Comparison of ENCODE assay signal across 1 cellular context in the genomic region with DNA sequence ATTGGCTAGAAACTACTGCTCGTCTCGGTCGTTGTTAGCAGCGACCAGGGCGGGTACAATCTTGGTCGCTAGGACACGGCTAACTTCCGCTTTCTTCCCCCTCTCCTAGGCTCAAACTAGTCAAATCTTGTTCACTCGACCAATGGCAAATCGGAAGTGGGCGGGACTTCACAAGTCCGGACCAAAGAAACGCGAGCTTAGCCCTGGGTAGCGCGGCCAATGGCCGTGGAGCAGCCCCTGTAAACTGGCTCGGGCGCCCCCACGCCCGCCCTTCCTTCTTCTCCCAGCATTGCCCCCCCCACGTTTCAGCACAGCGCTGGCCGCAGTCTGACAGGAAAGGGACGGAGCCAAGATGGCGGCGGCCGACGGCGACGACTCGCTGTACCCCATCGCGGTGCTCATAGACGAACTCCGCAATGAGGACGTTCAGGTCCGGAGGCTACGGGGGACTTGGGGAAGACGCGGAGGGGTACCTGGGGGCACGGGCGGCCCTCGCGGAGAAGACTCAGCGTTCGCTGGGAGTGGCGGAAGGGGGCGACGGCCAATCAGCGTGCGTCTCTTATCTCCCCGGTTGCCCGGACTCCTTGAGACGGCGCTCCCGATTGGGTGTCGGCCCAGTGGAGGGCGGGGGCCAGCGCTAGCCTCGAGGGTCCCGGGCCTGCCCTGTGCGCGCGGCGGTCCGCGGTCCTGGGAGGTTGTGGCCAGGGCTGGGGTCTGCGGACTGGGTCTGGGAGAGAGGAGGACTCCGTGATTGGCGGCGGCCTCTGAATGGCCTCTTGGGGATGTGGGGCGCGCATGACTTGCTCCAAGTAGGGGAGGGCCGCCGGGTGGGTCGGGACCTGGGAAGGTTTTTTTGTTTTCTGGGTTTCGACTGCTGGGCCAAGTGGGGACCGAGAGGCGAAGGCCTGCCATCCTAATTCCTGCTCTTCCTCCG.
TF ChIP-seq lines count a peak whose summit lies in the region.

PPP2R1A (plus strand) TSS at position 308 of the 934 bp plus-strand sequence; CDS start at position 353, 45 bp downstream.

TF ChIP-seq in K562, 482 proteins besides CTCF, POLR2A, EP300 and RAD21 (continued from another document and continues in another):
- TF ChIP-seq DLX4 (CRISPR knock-in tag; IDR thresholded peaks at IDR 0.05), result no peak
- no peak for TF ChIP-seq EHMT2 (IDR thresholded peaks at IDR 0.05)
- peak; percentile 95 for TF ChIP-seq PRDM10 (IDR thresholded peaks at IDR 0.05; ENCODE audit: partially characterized antibody)
- no peak for TF ChIP-seq DNMT1 (IDR thresholded peaks at IDR 0.05)
- TF ChIP-seq, protein P1, sequence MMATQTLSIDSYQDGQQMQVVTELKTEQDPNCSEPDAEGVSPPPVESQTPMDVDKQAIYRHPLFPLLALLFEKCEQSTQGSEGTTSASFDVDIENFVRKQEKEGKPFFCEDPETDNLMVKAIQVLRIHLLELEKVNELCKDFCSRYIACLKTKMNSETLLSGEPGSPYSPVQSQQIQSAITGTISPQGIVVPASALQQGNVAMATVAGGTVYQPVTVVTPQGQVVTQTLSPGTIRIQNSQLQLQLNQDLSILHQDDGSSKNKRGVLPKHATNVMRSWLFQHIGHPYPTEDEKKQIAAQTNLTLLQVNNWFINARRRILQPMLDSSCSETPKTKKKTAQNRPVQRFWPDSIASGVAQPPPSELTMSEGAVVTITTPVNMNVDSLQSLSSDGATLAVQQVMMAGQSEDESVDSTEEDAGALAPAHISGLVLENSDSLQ (IDR thresholded peaks at IDR 0.05), result peak; percentile 98
- TF ChIP-seq, protein P2, sequence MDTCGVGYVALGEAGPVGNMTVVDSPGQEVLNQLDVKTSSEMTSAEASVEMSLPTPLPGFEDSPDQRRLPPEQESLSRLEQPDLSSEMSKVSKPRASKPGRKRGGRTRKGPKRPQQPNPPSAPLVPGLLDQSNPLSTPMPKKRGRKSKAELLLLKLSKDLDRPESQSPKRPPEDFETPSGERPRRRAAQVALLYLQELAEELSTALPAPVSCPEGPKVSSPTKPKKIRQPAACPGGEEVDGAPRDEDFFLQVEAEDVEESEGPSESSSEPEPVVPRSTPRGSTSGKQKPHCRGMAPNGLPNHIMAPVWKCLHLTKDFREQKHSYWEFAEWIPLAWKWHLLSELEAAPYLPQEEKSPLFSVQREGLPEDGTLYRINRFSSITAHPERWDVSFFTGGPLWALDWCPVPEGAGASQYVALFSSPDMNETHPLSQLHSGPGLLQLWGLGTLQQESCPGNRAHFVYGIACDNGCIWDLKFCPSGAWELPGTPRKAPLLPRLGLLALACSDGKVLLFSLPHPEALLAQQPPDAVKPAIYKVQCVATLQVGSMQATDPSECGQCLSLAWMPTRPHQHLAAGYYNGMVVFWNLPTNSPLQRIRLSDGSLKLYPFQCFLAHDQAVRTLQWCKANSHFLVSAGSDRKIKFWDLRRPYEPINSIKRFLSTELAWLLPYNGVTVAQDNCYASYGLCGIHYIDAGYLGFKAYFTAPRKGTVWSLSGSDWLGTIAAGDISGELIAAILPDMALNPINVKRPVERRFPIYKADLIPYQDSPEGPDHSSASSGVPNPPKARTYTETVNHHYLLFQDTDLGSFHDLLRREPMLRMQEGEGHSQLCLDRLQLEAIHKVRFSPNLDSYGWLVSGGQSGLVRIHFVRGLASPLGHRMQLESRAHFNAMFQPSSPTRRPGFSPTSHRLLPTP (IDR thresholded peaks at IDR 0.05; ENCODE audit: borderline replicate concordance, extremely low read depth, insufficient read length), result no peak
- TF ChIP-seq ZNF668 (CRISPR knock-in tag; IDR thresholded peaks at IDR 0.05), result no peak
- TF ChIP-seq, protein P3, sequence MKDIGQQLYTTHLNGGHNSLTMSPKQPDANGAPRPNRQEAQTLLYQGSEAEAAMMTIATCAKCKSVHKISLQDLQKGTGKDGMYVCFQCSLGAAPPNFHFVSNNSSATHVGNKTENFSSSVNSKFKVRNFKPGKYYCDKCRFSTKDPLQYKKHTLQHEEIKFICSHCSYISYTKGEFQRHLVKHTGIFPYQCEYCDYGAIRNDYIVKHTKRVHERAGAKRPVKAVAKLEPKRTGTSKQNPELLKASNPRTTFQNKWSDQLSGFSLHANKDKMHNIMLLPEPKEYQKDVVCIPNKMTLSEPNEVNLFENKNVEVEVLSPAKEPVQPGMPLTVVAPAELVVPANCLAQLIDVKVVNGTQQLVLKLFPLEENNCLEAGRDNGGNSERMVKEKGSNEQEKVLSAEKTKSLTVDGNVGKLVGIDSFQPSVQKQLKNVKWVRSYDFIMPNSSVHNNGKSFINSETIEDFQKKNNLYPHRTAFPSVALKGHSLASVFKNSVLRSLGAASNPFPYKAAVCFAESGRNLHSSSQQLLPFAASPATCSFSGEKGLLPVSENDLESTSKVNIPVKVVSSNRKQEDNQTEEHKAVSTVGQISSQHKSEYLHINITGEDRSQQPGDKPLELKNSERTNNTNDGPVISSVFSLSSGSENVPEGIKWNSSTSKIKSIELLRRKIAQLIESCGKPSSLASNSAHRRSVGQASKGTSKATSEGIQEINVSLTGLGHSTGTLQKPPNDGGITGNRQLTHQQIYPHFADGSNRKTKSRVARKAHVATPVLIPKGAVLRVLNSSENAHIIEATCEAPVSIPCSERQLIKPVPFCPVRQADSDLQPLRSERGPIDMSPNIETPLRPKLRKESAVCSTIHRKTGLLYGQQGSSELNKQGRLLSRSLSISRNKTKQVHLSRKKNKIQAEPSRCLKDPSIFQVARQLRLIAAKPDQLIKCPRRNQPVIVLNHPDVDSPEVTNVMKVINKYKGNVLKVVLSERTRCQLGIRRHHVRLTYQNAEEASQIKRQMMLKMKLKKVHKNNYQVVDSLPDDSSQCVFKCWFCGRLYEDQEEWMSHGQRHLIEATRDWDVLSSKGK (CRISPR knock-in tag; IDR thresholded peaks at IDR 0.05), result no peak
- TF ChIP-seq, protein P4, sequence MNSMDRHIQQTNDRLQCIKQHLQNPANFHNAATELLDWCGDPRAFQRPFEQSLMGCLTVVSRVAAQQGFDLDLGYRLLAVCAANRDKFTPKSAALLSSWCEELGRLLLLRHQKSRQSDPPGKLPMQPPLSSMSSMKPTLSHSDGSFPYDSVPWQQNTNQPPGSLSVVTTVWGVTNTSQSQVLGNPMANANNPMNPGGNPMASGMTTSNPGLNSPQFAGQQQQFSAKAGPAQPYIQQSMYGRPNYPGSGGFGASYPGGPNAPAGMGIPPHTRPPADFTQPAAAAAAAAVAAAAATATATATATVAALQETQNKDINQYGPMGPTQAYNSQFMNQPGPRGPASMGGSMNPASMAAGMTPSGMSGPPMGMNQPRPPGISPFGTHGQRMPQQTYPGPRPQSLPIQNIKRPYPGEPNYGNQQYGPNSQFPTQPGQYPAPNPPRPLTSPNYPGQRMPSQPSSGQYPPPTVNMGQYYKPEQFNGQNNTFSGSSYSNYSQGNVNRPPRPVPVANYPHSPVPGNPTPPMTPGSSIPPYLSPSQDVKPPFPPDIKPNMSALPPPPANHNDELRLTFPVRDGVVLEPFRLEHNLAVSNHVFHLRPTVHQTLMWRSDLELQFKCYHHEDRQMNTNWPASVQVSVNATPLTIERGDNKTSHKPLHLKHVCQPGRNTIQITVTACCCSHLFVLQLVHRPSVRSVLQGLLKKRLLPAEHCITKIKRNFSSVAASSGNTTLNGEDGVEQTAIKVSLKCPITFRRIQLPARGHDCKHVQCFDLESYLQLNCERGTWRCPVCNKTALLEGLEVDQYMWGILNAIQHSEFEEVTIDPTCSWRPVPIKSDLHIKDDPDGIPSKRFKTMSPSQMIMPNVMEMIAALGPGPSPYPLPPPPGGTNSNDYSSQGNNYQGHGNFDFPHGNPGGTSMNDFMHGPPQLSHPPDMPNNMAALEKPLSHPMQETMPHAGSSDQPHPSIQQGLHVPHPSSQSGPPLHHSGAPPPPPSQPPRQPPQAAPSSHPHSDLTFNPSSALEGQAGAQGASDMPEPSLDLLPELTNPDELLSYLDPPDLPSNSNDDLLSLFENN (IDR thresholded peaks at IDR 0.05; ENCODE audit: low read depth in 2 of 2, low read length in 2 of 2), result peak in 1 of 2 experiments; percentile 42; a peak in 1 of 4 replicates
- TF ChIP-seq FOXJ2 (tag; IDR thresholded peaks at IDR 0.05), result no peak
- TF ChIP-seq NR3C1 (CRISPR knock-in tag; IDR thresholded peaks at IDR 0.05), result no peak
- TF ChIP-seq E2F1 (CRISPR knock-in tag; IDR thresholded peaks at IDR 0.05), result no peak
- no peak for TF ChIP-seq LARP7 (IDR thresholded peaks at IDR 0.05)
- TF ChIP-seq TAF1 (IDR thresholded peaks at IDR 0.05; ENCODE audit: control insufficient read depth, extremely low read depth, insufficient read depth, low read length, severe bottlenecking), result peak; percentile 95
- TF ChIP-seq MEIS2 (IDR thresholded peaks at IDR 0.05; ENCODE audit: partially characterized antibody), result no peak
- TF ChIP-seq HDAC1 (IDR thresholded peaks at IDR 0.05), result no peak; a peak in 1 of 4 replicates
- TF ChIP-seq FIP1L1 (IDR thresholded peaks at IDR 0.05; ENCODE audit: low read depth, low read length, poor library complexity, severe bottlenecking), result no peak
- TF ChIP-seq, protein P5, sequence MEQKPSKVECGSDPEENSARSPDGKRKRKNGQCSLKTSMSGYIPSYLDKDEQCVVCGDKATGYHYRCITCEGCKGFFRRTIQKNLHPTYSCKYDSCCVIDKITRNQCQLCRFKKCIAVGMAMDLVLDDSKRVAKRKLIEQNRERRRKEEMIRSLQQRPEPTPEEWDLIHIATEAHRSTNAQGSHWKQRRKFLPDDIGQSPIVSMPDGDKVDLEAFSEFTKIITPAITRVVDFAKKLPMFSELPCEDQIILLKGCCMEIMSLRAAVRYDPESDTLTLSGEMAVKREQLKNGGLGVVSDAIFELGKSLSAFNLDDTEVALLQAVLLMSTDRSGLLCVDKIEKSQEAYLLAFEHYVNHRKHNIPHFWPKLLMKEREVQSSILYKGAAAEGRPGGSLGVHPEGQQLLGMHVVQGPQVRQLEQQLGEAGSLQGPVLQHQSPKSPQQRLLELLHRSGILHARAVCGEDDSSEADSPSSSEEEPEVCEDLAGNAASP (IDR thresholded peaks at IDR 0.05), result no peak
- TF ChIP-seq, protein P6, sequence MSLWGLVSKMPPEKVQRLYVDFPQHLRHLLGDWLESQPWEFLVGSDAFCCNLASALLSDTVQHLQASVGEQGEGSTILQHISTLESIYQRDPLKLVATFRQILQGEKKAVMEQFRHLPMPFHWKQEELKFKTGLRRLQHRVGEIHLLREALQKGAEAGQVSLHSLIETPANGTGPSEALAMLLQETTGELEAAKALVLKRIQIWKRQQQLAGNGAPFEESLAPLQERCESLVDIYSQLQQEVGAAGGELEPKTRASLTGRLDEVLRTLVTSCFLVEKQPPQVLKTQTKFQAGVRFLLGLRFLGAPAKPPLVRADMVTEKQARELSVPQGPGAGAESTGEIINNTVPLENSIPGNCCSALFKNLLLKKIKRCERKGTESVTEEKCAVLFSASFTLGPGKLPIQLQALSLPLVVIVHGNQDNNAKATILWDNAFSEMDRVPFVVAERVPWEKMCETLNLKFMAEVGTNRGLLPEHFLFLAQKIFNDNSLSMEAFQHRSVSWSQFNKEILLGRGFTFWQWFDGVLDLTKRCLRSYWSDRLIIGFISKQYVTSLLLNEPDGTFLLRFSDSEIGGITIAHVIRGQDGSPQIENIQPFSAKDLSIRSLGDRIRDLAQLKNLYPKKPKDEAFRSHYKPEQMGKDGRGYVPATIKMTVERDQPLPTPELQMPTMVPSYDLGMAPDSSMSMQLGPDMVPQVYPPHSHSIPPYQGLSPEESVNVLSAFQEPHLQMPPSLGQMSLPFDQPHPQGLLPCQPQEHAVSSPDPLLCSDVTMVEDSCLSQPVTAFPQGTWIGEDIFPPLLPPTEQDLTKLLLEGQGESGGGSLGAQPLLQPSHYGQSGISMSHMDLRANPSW (CRISPR knock-in tag; IDR thresholded peaks at IDR 0.05), result no peak
- no peak for TF ChIP-seq CAMTA2 (CRISPR knock-in tag; conservative IDR thresholded peaks at IDR 0.05)
- TF ChIP-seq ZNF311 (CRISPR knock-in tag; IDR thresholded peaks at IDR 0.05), result no peak
- no peak for TF ChIP-seq BDP1 (IDR thresholded peaks at IDR 0.05; ENCODE audit: insufficient read depth, insufficient read length)
- no peak for TF ChIP-seq ZNF707 (CRISPR knock-in tag; conservative IDR thresholded peaks at IDR 0.05)
- TF ChIP-seq KDM2B (CRISPR knock-in tag; IDR thresholded peaks at IDR 0.05), result no peak
- no peak for TF ChIP-seq MECOM (CRISPR knock-in tag; IDR thresholded peaks at IDR 0.05)
- TF ChIP-seq ZNF41 (CRISPR knock-in tag; conservative IDR thresholded peaks at IDR 0.05), result no peak
- no peak for TF ChIP-seq ZNF384 (IDR thresholded peaks at IDR 0.05; ENCODE audit: low read depth, low read length)
- peak; percentile 1; the same call in 1 of the 2 replicates for TF ChIP-seq NFE2 (IDR thresholded peaks at IDR 0.05; ENCODE audit: low read depth)
